In genomic region chrX:41728125-41728524, GRCh38 we compare ENCODE assay signal across 22 cellular contexts. TPM values are rescaled to one million over a fixed set of nuclear protein-coding genes. Genes with fewer than 3 reads are reported as not detected.
DNase-seq lines count a peak whose midpoint lies in the region; ATAC-seq, FAIRE-seq and TF ChIP-seq lines count a peak whose summit lies in the region.
"Had no signal": no experiment of that assay in that cellular context is flagged by ENCODE, and none has a peak within 500 bp of the region (broad histone marks: within the 10 kb centered on the region; RNA-seq: fewer than 3 reads in every experiment).

No MANE protein-coding gene starts in this region.

- no peaks in the 10 kb centered on the region for H4K20me1 ChIP-seq in astrocyte (ENCODE audit: insufficient read depth, low read length)

- H3K36me3 ChIP-seq in astrocyte (ENCODE audit: insufficient read depth, low read length): no peaks in the 10 kb centered on the region

- H3K27ac ChIP-seq in astrocyte (ENCODE audit: low read depth, low read length): no peak overlapping the region
- H3K27ac ChIP-seq: 22Rv1, A549, C4-2B had no signal

- no peaks in the 10 kb centered on the region for H3K79me2 ChIP-seq in astrocyte (ENCODE audit: insufficient read depth, low read length)

- H3K4me3 Mint-ChIP-seq in activated CD8-positive, alpha-beta T cell treated with anti-CD3 and anti-CD28 coated beads for 36 hours: no peak overlapping the region
- H3K4me3 Mint-ChIP-seq in activated CD8-positive, alpha-beta T cell treated with anti-CD3 and anti-CD28 coated beads, Interleukin-2, amount 10 ng/mL, durations not matched to agents 7 days and 5 days: no peak overlapping the region
- H3K4me3 Mint-ChIP-seq in astrocyte (ENCODE audit: unreplicated experiment): no peak overlapping the region
- no peak overlapping the region for H3K4me3 Mint-ChIP-seq in stimulated activated effector memory CD8-positive, alpha-beta T cell treated with anti-CD3 and anti-CD28 coated beads, Interleukin-12 subunit alpha, Interleukin-12 subunit beta, amount 100 ng/mL, for 72 hours
- H3K4me3 Mint-ChIP-seq: CD4-positive, alpha-beta T cell; H9 had no signal

- DNase-seq in activated CD8-positive, alpha-beta T cell treated with anti-CD3 and anti-CD28 coated beads for 36 hours: no peak
- no peak for DNase-seq in activated CD8-positive, alpha-beta T cell treated with anti-CD3 and anti-CD28 coated beads, Interleukin-2, amount 10 ng/mL, durations not matched to agents 7 days and 5 days
- DNase-seq in astrocyte (ENCODE audit: low read depth): no peak
- DNase-seq in stimulated activated effector memory CD8-positive, alpha-beta T cell treated with anti-CD3 and anti-CD28 coated beads, Interleukin-12 subunit alpha, Interleukin-12 subunit beta, amount 100 ng/mL, for 72 hours (ENCODE audit: low spot score in 2 of 2): no peak
- no peak for DNase-seq in activated CD8-positive, alpha-beta memory T cell treated with anti-CD3 and anti-CD28 coated beads, Interleukin-2, amount 50 U/mL, for 48 hours
- no peak for DNase-seq in NK-92 treated with Interleukin-12 subunit alpha and Interleukin-12 subunit beta, amount 100 ng/mL, for 24 hours (lab: John Stamatoyannopoulos, UW)
- DNase-seq: AML-193; Caco-2; CD4-positive, alpha-beta T cell; DMS79; GDM1; H9; KG1 had no signal

- no peaks in the 10 kb centered on the region for H3K27me3 ChIP-seq in astrocyte (ENCODE audit: insufficient read depth, low read length)

- H3K4me1 Mint-ChIP-seq in activated CD8-positive, alpha-beta T cell treated with anti-CD3 and anti-CD28 coated beads for 36 hours (ENCODE audit: low read depth): peaks cover 37% of the 10 kb centered on the region
- peaks cover 29% of the 10 kb centered on the region for H3K4me1 Mint-ChIP-seq in activated CD8-positive, alpha-beta T cell treated with anti-CD3 and anti-CD28 coated beads, Interleukin-2, amount 10 ng/mL, durations not matched to agents 7 days and 5 days (ENCODE audit: low read depth)
- peaks cover 5% of the 10 kb centered on the region for H3K4me1 Mint-ChIP-seq in astrocyte (ENCODE audit: low read depth, unreplicated experiment)
- peaks cover 5% of the 10 kb centered on the region for H3K4me1 Mint-ChIP-seq in stimulated activated effector memory CD8-positive, alpha-beta T cell treated with anti-CD3 and anti-CD28 coated beads, Interleukin-12 subunit alpha, Interleukin-12 subunit beta, amount 100 ng/mL, for 72 hours

- H3K4me1 ChIP-seq in astrocyte (ENCODE audit: insufficient read depth, low read length): no peaks in the 10 kb centered on the region
- H3K4me1 ChIP-seq: Caco-2 had no signal

- POLR2A ChIA-PET in activated CD8-positive, alpha-beta T cell treated with anti-CD3 and anti-CD28 coated beads for 36 hours (lab: Charles Lee): no interaction called here
- POLR2A ChIA-PET in activated CD8-positive, alpha-beta T cell treated with anti-CD3 and anti-CD28 coated beads, Interleukin-2, amount 10 ng/mL, durations not matched to agents 7 days and 5 days (lab: Charles Lee): no interaction called here

- H3K4me2 ChIP-seq in astrocyte (ENCODE audit: low read length): no peak overlapping the region
- H3K4me2 ChIP-seq: A549 had no signal

- no peak for TF ChIP-seq CTCF in activated CD8-positive, alpha-beta T cell treated with anti-CD3 and anti-CD28 coated beads for 36 hours (IDR thresholded peaks at IDR 0.05)
- no peak for TF ChIP-seq CTCF in astrocyte (IDR thresholded peaks at IDR 0.05; ENCODE audit: insufficient read depth, low read depth, low read length)

- intact Hi-C loops in activated CD8-positive, alpha-beta T cell treated with anti-CD3 and anti-CD28 coated beads for 36 hours (cut with micrococcal nuclease): no loop called here

- H3K9ac ChIP-seq in astrocyte (ENCODE audit: low read length): no peak overlapping the region

- peak; percentile 63 for FAIRE-seq in astrocyte (lab: Jason Lieb, UNC)
- FAIRE-seq: D721Med, H1, HTR-8/SVneo had no signal

- no peak overlapping the region for H2AFZ ChIP-seq in astrocyte (ENCODE audit: low read depth, low read length)

- H3K9me3 Mint-ChIP-seq in activated CD8-positive, alpha-beta T cell treated with anti-CD3 and anti-CD28 coated beads for 36 hours: no peaks in the 10 kb centered on the region
- H3K9me3 Mint-ChIP-seq in activated CD8-positive, alpha-beta T cell treated with anti-CD3 and anti-CD28 coated beads, Interleukin-2, amount 10 ng/mL, durations not matched to agents 7 days and 5 days (ENCODE audit: insufficient read depth): no peaks in the 10 kb centered on the region
- no peaks in the 10 kb centered on the region for H3K9me3 Mint-ChIP-seq in astrocyte (ENCODE audit: unreplicated experiment)
- no peaks in the 10 kb centered on the region for H3K9me3 Mint-ChIP-seq in stimulated activated effector memory CD8-positive, alpha-beta T cell treated with anti-CD3 and anti-CD28 coated beads, Interleukin-12 subunit alpha, Interleukin-12 subunit beta, amount 100 ng/mL, for 72 hours
- H3K9me3 Mint-ChIP-seq: CD4-positive, alpha-beta T cell had no signal

- no peaks in the 10 kb centered on the region for H3K9me3 ChIP-seq in astrocyte (ENCODE audit: insufficient read depth, low read depth, low read length)
- H3K9me3 ChIP-seq: A549, Caco-2 had no signal

- H3K27me3 Mint-ChIP-seq in activated CD8-positive, alpha-beta T cell treated with anti-CD3 and anti-CD28 coated beads for 36 hours: no peaks in the 10 kb centered on the region
- no peaks in the 10 kb centered on the region for H3K27me3 Mint-ChIP-seq in activated CD8-positive, alpha-beta T cell treated with anti-CD3 and anti-CD28 coated beads, Interleukin-2, amount 10 ng/mL, durations not matched to agents 7 days and 5 days (ENCODE audit: low read depth)
- no peaks in the 10 kb centered on the region for H3K27me3 Mint-ChIP-seq in astrocyte (ENCODE audit: low read depth, unreplicated experiment)
- H3K27me3 Mint-ChIP-seq: CD4-positive, alpha-beta T cell had no signal

- H3K36me3 Mint-ChIP-seq in activated CD8-positive, alpha-beta T cell treated with anti-CD3 and anti-CD28 coated beads for 36 hours (ENCODE audit: low read depth): peaks cover 4% of the 10 kb centered on the region
- H3K36me3 Mint-ChIP-seq in activated CD8-positive, alpha-beta T cell treated with anti-CD3 and anti-CD28 coated beads, Interleukin-2, amount 10 ng/mL, durations not matched to agents 7 days and 5 days (ENCODE audit: low read depth): peaks cover 18% of the 10 kb centered on the region
- no peaks in the 10 kb centered on the region for H3K36me3 Mint-ChIP-seq in astrocyte (ENCODE audit: low read depth, unreplicated experiment)
- peaks cover 7% of the 10 kb centered on the region for H3K36me3 Mint-ChIP-seq in stimulated activated effector memory CD8-positive, alpha-beta T cell treated with anti-CD3 and anti-CD28 coated beads, Interleukin-12 subunit alpha, Interleukin-12 subunit beta, amount 100 ng/mL, for 72 hours

- peak; percentile 24 for ATAC-seq in activated CD8-positive, alpha-beta T cell treated with anti-CD3 and anti-CD28 coated beads for 36 hours
- no peak for ATAC-seq in activated CD8-positive, alpha-beta T cell treated with anti-CD3 and anti-CD28 coated beads, Interleukin-2, amount 10 ng/mL, durations not matched to agents 7 days and 5 days
- ATAC-seq in HG02852 (IDR thresholded peaks at IDR 0.05; ENCODE audit: unreplicated experiment): peak; percentile 47
- ATAC-seq in stimulated activated effector memory CD8-positive, alpha-beta T cell treated with anti-CD3 and anti-CD28 coated beads, Interleukin-12 subunit alpha, Interleukin-12 subunit beta, amount 100 ng/mL, for 72 hours: peak; percentile 63
- ATAC-seq in GM19035 (IDR thresholded peaks at IDR 0.05; ENCODE audit: unreplicated experiment): no peak
- ATAC-seq: A549 had no signal

- CTCF ChIA-PET in activated CD8-positive, alpha-beta T cell treated with anti-CD3 and anti-CD28 coated beads for 36 hours (lab: Charles Lee): no interaction called here
- CTCF ChIA-PET in activated CD8-positive, alpha-beta T cell treated with anti-CD3 and anti-CD28 coated beads, Interleukin-2, amount 10 ng/mL, durations not matched to agents 7 days and 5 days (lab: Charles Lee): no interaction called here

- no peak overlapping the region for H3K4me3 ChIP-seq in astrocyte (ENCODE audit: insufficient read depth, low read depth, low read length)
- H3K4me3 ChIP-seq: A549 had no signal

- peak overlapping the region; percentile 57 for H3K27ac Mint-ChIP-seq in activated CD8-positive, alpha-beta T cell treated with anti-CD3 and anti-CD28 coated beads for 36 hours
- no peak overlapping the region for H3K27ac Mint-ChIP-seq in activated CD8-positive, alpha-beta T cell treated with anti-CD3 and anti-CD28 coated beads, Interleukin-2, amount 10 ng/mL, durations not matched to agents 7 days and 5 days
- H3K27ac Mint-ChIP-seq in astrocyte (ENCODE audit: unreplicated experiment): no peak overlapping the region
- H3K27ac Mint-ChIP-seq in stimulated activated effector memory CD8-positive, alpha-beta T cell treated with anti-CD3 and anti-CD28 coated beads, Interleukin-12 subunit alpha, Interleukin-12 subunit beta, amount 100 ng/mL, for 72 hours: no peak overlapping the region
- H3K27ac Mint-ChIP-seq: CD4-positive, alpha-beta T cell; H9 had no signal

RNA-seq across cellular contexts. Expression of gene GPR82, which starts 4.1 kb away (rescaled TPM):
- total RNA-seq in activated CD8-positive, alpha-beta T cell treated with anti-CD3 and anti-CD28 coated beads for 36 hours: under 1 TPM; 0.11 to 0.38 TPM
- total RNA-seq in activated CD8-positive, alpha-beta T cell treated with anti-CD3 and anti-CD28 coated beads, Interleukin-2, amount 10 ng/mL, durations not matched to agents 7 days and 5 days: under 1 TPM; 0.37 to 0.53 TPM
- not detected in 2 replicates for total RNA-seq in astrocyte
- total RNA-seq: Caco-2; CD4-positive, alpha-beta T cell; Daoy; H1; H9 had no signal

RNA-seq across cellular contexts. Expression of gene GPR34, which starts 39.4 kb away (rescaled TPM):
- total RNA-seq in activated CD8-positive, alpha-beta T cell treated with anti-CD3 and anti-CD28 coated beads for 36 hours: under 1 TPM; 0.52 to 0.65 TPM
- total RNA-seq in activated CD8-positive, alpha-beta T cell treated with anti-CD3 and anti-CD28 coated beads, Interleukin-2, amount 10 ng/mL, durations not matched to agents 7 days and 5 days: 1 to 10 TPM; 1.1 to 1.3 TPM
- total RNA-seq in astrocyte: not detected in 2 replicates
- total RNA-seq: Caco-2; CD4-positive, alpha-beta T cell; Daoy; H1; H9 had no signal

Comparison
In these comparisons a context has a peak if more than half of its experiments do, and no peak if none do; other contexts are left out.
1. ATAC-seq: peak in activated CD8-positive, alpha-beta T cell treated with anti-CD3 and anti-CD28 coated beads for 36 hours (single experiment), HG02852 (single experiment) and stimulated activated effector memory CD8-positive, alpha-beta T cell treated with anti-CD3 and anti-CD28 coated beads, Interleukin-12 subunit alpha, Interleukin-12 subunit beta, amount 100 ng/mL, for 72 hours (single experiment); none in activated CD8-positive, alpha-beta T cell treated with anti-CD3 and anti-CD28 coated beads, Interleukin-2, amount 10 ng/mL, durations not matched to agents 7 days and 5 days (single experiment) and GM19035 (single experiment).